1 cellular context compared by ENCODE assay signal in the genomic region with DNA sequence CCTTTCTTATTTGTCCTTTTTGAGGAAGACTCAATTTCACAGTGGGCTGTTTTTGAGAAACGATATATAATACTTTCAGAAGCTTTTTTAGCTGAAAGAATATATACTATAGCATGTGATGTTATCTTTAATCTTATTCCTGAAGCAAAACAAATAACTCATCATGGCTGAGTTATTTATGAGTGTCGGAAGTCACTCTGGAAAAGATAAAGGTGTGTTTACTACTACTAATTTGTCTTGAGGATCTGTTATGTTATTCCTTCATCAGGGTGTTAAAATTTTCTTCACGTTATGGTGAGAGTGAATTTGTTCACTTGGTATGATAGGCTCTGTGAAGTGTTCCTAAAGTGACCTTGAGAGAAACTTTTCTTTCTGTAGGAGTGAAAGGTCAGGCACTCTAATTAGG.
TF ChIP-seq lines count a peak whose summit lies in the region.

No MANE protein-coding gene starts in this region.

TF ChIP-seq in GM12878, 131 proteins besides CTCF, POLR2A, EP300 and RAD21:
- TF ChIP-seq, protein P1, sequence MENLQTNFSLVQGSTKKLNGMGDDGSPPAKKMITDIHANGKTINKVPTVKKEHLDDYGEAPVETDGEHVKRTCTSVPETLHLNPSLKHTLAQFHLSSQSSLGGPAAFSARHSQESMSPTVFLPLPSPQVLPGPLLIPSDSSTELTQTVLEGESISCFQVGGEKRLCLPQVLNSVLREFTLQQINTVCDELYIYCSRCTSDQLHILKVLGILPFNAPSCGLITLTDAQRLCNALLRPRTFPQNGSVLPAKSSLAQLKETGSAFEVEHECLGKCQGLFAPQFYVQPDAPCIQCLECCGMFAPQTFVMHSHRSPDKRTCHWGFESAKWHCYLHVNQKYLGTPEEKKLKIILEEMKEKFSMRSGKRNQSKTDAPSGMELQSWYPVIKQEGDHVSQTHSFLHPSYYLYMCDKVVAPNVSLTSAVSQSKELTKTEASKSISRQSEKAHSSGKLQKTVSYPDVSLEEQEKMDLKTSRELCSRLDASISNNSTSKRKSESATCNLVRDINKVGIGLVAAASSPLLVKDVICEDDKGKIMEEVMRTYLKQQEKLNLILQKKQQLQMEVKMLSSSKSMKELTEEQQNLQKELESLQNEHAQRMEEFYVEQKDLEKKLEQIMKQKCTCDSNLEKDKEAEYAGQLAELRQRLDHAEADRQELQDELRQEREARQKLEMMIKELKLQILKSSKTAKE (IDR thresholded peaks at IDR 0.05; ENCODE audit: low read depth, poor library complexity, severe bottlenecking), result no peak
- TF ChIP-seq MTA2 (IDR thresholded peaks at IDR 0.05; ENCODE audit: low read depth), result no peak
- TF ChIP-seq, protein P2, sequence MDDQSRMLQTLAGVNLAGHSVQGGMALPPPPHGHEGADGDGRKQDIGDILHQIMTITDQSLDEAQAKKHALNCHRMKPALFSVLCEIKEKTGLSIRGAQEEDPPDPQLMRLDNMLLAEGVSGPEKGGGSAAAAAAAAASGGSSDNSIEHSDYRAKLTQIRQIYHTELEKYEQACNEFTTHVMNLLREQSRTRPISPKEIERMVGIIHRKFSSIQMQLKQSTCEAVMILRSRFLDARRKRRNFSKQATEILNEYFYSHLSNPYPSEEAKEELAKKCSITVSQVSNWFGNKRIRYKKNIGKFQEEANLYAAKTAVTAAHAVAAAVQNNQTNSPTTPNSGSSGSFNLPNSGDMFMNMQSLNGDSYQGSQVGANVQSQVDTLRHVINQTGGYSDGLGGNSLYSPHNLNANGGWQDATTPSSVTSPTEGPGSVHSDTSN (IDR thresholded peaks at IDR 0.05; ENCODE audit: insufficient replicate concordance, low read depth, low read length), result no peak
- no peak for TF ChIP-seq MYB (IDR thresholded peaks at IDR 0.05; ENCODE audit: borderline replicate concordance, low read depth, low read length)
- no peak for TF ChIP-seq RBBP5 (conservative IDR thresholded peaks at IDR 0.05)
- TF ChIP-seq JUNB (IDR thresholded peaks at IDR 0.05), result no peak
- TF ChIP-seq SUPT20H (IDR thresholded peaks at IDR 0.05; ENCODE audit: borderline replicate concordance, control insufficient read depth, low read depth, low read length), result no peak
- no peak for TF ChIP-seq FOXM1 (IDR thresholded peaks at IDR 0.05; ENCODE audit: low read depth, low read length)
- TF ChIP-seq KLF5 (IDR thresholded peaks at IDR 0.05; ENCODE audit: partially characterized antibody), result no peak
